Comparison of ENCODE assay signal across 11 cellular contexts in the genomic region with DNA sequence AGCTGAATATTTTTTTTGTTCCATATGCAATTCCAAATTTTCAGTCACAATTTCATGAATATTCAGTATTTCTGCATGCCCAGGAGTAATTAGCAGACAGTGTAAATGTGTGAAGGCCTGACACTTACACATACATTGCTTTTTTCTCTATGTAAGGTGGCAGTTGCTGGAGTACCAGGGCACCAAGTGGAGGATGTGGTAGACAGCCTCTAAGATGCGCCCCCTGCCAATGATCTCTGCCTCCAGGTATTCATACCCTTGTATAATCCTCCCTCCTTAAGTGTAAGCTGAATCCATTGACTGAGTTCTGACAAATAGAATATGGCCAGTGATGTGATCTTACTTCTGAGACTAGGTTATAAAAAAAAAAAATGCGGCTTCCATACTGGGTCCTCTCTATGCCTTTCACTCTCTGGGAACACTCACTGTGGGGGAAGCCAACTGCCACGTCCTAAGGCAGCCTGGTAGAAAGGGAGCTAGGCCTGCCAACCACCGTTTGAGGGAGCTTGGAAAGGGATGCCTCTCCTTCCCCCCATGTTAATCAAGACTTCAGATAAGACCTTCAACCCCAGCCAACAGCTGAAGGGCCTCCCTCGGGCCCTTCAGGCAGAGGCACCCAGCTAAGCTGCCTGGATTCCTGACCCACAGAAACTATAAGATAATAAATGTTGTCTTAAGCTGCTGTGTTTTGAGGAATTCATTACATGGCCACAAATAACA.
DNase-seq lines count a peak whose midpoint lies in the region; ATAC-seq, FAIRE-seq and TF ChIP-seq lines count a peak whose summit lies in the region.
"Had no signal": no experiment of that assay in that cellular context is flagged by ENCODE, and none has a peak within 500 bp of the region (broad histone marks: within the 10 kb centered on the region; RNA-seq: fewer than 3 reads in every experiment).

No MANE protein-coding gene starts in this region.

- intact Hi-C loops in PC-3 (cut with micrococcal nuclease) = loop anchor here (5.0 kb wide), 1 partner anchor 37 kb away; no protein-coding TSS in a partner anchor

- peaks cover 3% of the 10 kb centered on the region for H3K27me3 Mint-ChIP-seq in neural crest cell (ENCODE audit: low read depth)

- H3K27ac Mint-ChIP-seq in neural crest cell (ENCODE audit: unreplicated experiment) = peak overlapping the region; percentile 31

- no peak for FAIRE-seq in A549 (lab: Jason Lieb, UNC)
- FAIRE-seq: urothelium cell line had no signal

- no peak for ATAC-seq in A549
- ATAC-seq in PC-3 = no peak
- no peak for ATAC-seq in GM18861 (IDR thresholded peaks at IDR 0.05; ENCODE audit: unreplicated experiment)

- no TSS peak for BruUV-seq in PC-3 (replicated peaks; lab: Mats Ljungman, UMichigan)

- TF ChIP-seq EP300 in A549 (IDR thresholded peaks at IDR 0.05) = no peak

- WGBS in A549 (ENCODE audit: missing lambda C conversion rate) = 80% methylated on average over 5 of the region's 5 CpGs

- no peak for TF ChIP-seq POLR2A in A549 (IDR thresholded peaks at IDR 0.05; ENCODE audit: low read length)

- H3K36me3 ChIP-seq in PC-3 (ENCODE audit: low read depth, low read length) (no peaks in the 10 kb centered on the region), endocrine pancreas (ENCODE audit: control insufficient read depth, insufficient read depth, low read length) (no peaks in the 10 kb centered on the region), H7 (replicated peaks; ENCODE audit: control insufficient read depth, insufficient read depth, low read length) (no peaks in the 10 kb centered on the region)

- no peak overlapping the region; a peak in 1 of 6 replicates for H3K27ac ChIP-seq in A549
- H3K27ac ChIP-seq in PC-3 (ENCODE audit: low read length) = no peak overlapping the region

- H3K4me3 Mint-ChIP-seq in neural crest cell = peak overlapping the region; percentile 89

- H3K4me1 ChIP-seq in A549 = peaks cover 25% of the 10 kb centered on the region
- peaks cover 50% of the 10 kb centered on the region for H3K4me1 ChIP-seq in PC-3 (ENCODE audit: insufficient read depth, low read length)
- H3K4me1 ChIP-seq in endocrine pancreas (ENCODE audit: control insufficient read depth, insufficient read depth, low read length) = peaks cover 17% of the 10 kb centered on the region

- H2AFZ ChIP-seq in PC-3 (ENCODE audit: low read length) = no peak overlapping the region

- no peak for TF ChIP-seq RAD21 in A549 (conservative IDR thresholded peaks at IDR 0.05 in 1 of 2, IDR thresholded peaks at IDR 0.05 in 1 of 2)

- peaks cover 73% of the 10 kb centered on the region for H3K4me1 Mint-ChIP-seq in neural crest cell

- H3K4me2 ChIP-seq in A549 = 0 out of 3 replicates have a peak overlapping the region, but pooled peaks have one; percentile 99
- peak overlapping the region; percentile 99; the same call in 1 of the 2 replicates for H3K4me2 ChIP-seq in PC-3 (ENCODE audit: low read length)

- POLR2A ChIA-PET in A549 (lab: Yijun Ruan, JAX) (no interaction called here), PC-3 (lab: Charles Lee; ENCODE audit: unreplicated experiment) (interaction anchor here (0.6 to 1.1 kb wide), 3 partner anchors 9 to 116 kb away, joined by 3 to 4 read pairs (median 4); no protein-coding TSS in a partner anchor)

- H3K4me3 ChIP-seq in A549 = no peak overlapping the region
- H3K4me3 ChIP-seq in PC-3 (ENCODE audit: low read length) = no peak overlapping the region
- peak overlapping the region; percentile 60 for H3K4me3 ChIP-seq in endocrine pancreas (ENCODE audit: control insufficient read depth, insufficient read depth, low read length)
- no peak overlapping the region for H3K4me3 ChIP-seq in H7 (ENCODE audit: insufficient read depth, low read depth, low read length)

- no peaks in the 10 kb centered on the region for H3K36me3 Mint-ChIP-seq in neural crest cell (ENCODE audit: low read depth)

- H3K9me3 Mint-ChIP-seq in neural crest cell = no peaks in the 10 kb centered on the region

- no peaks in the 10 kb centered on the region for H3K9me3 ChIP-seq in A549
- no peaks in the 10 kb centered on the region for H3K9me3 ChIP-seq in PC-3 (ENCODE audit: low read length)
- H3K9me3 ChIP-seq in endocrine pancreas (ENCODE audit: control insufficient read depth, low read length) = no peaks in the 10 kb centered on the region

- no peaks in the 10 kb centered on the region; the same call in 1 of the 2 replicates for H4K20me1 ChIP-seq in PC-3 (ENCODE audit: low read length)

- peaks cover 40% of the 10 kb centered on the region for H3K79me2 ChIP-seq in PC-3 (ENCODE audit: low read length)

- H3F3A ChIP-seq in PC-3 (ENCODE audit: low read length, unreplicated experiment) = peaks cover 3% of the 10 kb centered on the region

- H3K27me3 ChIP-seq in PC-3 (ENCODE audit: low read length) (no peaks in the 10 kb centered on the region), endocrine pancreas (ENCODE audit: control insufficient read depth, insufficient read depth, low read length) (no peaks in the 10 kb centered on the region), H7 (ENCODE audit: control insufficient read depth, insufficient read depth, low read length) (peaks cover 23% of the 10 kb centered on the region)

- TF ChIP-seq CTCF in A549 (IDR thresholded peaks at IDR 0.05) (no peak), PC-3 (conservative IDR thresholded peaks at IDR 0.05; ENCODE audit: low read depth, low read length) (no peak), neural crest cell (conservative IDR thresholded peaks at IDR 0.05) (no peak)

- H3K9ac ChIP-seq in PC-3 (ENCODE audit: low read length) (no peak overlapping the region), endocrine pancreas (ENCODE audit: control insufficient read depth, insufficient read depth, low read length) (no peak overlapping the region)

- H3K9me2 ChIP-seq in PC-3 (replicated peaks; ENCODE audit: low read length) = no peaks in the 10 kb centered on the region

- CTCF ChIA-PET in A549 (lab: Yijun Ruan, JAX) (interaction anchor here (1.0 to 9.0 kb wide), 6 partner anchors 8 to 60 kb away, joined by 3 to 73 read pairs (median 4); a partner anchor contains a TSS), PC-3 (lab: Charles Lee) (interaction anchor here (0.6 kb wide), 1 partner anchor 57 kb away, joined by 3 read pairs; no protein-coding TSS in a partner anchor)

- DNase-seq in A549 (ENCODE audit: low read depth in 1 of 2, low spot score in 1 of 2) = no peak
- DNase-seq in PC-3 = no peak
- no peak for DNase-seq in neural crest cell (ENCODE audit: low read depth, low spot score)
- no peak for DNase-seq in activated CD4-positive, CD25-positive, alpha-beta regulatory T cell (lab: John Stamatoyannopoulos, UW)
- no peak for DNase-seq in H7
- DNase-seq in activated gamma-delta T cell (lab: John Stamatoyannopoulos, UW) = no peak
- DNase-seq: activated CD4-positive, alpha-beta T cell treated with anti-CD3 and anti-CD28 coated beads, Interleukin-2, amount 50 U/mL, for 1 hour; NCI-H774 had no signal

TF ChIP-seq in A549, 52 proteins besides CTCF, POLR2A, EP300 and RAD21:
- TF ChIP-seq CHD2 (IDR thresholded peaks at IDR 0.05; ENCODE audit: low read length, partially characterized antibody) = no peak
- TF ChIP-seq HOXB5 (CRISPR knock-in tag; IDR thresholded peaks at IDR 0.05) = no peak
- TF ChIP-seq SMC3 (IDR thresholded peaks at IDR 0.05) = no peak
- TF ChIP-seq BHLHE40 (IDR thresholded peaks at IDR 0.05; ENCODE audit: low read depth, low read length) = no peak
- TF ChIP-seq JUNB (IDR thresholded peaks at IDR 0.05) = no peak
- no peak for TF ChIP-seq CBX2 (IDR thresholded peaks at IDR 0.05; ENCODE audit: borderline replicate concordance, low read depth)
- TF ChIP-seq TFCP2L1 (CRISPR knock-in tag; IDR thresholded peaks at IDR 0.05) = no peak
- TF ChIP-seq RFX5 (IDR thresholded peaks at IDR 0.05) = no peak
